ENCODE assay signal across 1 cellular context in the genomic region with DNA sequence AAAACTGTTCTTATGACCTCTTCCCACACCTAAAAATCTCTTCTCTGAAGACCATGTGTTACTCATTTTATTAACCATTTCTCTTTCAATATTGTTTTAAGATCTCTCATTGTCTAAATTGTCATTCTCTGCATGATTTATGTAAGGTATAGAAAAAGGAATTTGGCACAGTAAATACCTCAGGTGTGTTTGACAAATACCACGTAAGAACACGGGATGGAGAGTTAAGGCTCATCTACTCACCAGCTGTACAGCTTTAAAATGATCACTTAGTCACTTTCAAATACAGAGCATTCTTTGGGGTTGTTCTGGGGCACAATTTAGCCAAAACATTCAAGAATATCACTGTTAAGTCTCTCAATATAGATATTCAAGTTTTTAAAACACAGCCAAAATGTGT.
TF ChIP-seq lines count a peak whose summit lies in the region.

No MANE protein-coding gene starts in this region.

TF ChIP-seq in GM23338, 12 proteins besides CTCF, POLR2A, EP300 and RAD21 (continued from another document):
- TF ChIP-seq CREB1 (CRISPR knock-in tag; IDR thresholded peaks at IDR 0.05; ENCODE audit: low read depth), result no peak
- no peak for TF ChIP-seq ZNF331 (CRISPR knock-in tag; IDR thresholded peaks at IDR 0.05; ENCODE audit: low read depth)
- TF ChIP-seq EZH2 (IDR thresholded peaks at IDR 0.05; ENCODE audit: low read depth, unreplicated experiment), result no peak
- TF ChIP-seq ZNF114 (CRISPR knock-in tag; IDR thresholded peaks at IDR 0.05), result no peak
- TF ChIP-seq, protein P1, sequence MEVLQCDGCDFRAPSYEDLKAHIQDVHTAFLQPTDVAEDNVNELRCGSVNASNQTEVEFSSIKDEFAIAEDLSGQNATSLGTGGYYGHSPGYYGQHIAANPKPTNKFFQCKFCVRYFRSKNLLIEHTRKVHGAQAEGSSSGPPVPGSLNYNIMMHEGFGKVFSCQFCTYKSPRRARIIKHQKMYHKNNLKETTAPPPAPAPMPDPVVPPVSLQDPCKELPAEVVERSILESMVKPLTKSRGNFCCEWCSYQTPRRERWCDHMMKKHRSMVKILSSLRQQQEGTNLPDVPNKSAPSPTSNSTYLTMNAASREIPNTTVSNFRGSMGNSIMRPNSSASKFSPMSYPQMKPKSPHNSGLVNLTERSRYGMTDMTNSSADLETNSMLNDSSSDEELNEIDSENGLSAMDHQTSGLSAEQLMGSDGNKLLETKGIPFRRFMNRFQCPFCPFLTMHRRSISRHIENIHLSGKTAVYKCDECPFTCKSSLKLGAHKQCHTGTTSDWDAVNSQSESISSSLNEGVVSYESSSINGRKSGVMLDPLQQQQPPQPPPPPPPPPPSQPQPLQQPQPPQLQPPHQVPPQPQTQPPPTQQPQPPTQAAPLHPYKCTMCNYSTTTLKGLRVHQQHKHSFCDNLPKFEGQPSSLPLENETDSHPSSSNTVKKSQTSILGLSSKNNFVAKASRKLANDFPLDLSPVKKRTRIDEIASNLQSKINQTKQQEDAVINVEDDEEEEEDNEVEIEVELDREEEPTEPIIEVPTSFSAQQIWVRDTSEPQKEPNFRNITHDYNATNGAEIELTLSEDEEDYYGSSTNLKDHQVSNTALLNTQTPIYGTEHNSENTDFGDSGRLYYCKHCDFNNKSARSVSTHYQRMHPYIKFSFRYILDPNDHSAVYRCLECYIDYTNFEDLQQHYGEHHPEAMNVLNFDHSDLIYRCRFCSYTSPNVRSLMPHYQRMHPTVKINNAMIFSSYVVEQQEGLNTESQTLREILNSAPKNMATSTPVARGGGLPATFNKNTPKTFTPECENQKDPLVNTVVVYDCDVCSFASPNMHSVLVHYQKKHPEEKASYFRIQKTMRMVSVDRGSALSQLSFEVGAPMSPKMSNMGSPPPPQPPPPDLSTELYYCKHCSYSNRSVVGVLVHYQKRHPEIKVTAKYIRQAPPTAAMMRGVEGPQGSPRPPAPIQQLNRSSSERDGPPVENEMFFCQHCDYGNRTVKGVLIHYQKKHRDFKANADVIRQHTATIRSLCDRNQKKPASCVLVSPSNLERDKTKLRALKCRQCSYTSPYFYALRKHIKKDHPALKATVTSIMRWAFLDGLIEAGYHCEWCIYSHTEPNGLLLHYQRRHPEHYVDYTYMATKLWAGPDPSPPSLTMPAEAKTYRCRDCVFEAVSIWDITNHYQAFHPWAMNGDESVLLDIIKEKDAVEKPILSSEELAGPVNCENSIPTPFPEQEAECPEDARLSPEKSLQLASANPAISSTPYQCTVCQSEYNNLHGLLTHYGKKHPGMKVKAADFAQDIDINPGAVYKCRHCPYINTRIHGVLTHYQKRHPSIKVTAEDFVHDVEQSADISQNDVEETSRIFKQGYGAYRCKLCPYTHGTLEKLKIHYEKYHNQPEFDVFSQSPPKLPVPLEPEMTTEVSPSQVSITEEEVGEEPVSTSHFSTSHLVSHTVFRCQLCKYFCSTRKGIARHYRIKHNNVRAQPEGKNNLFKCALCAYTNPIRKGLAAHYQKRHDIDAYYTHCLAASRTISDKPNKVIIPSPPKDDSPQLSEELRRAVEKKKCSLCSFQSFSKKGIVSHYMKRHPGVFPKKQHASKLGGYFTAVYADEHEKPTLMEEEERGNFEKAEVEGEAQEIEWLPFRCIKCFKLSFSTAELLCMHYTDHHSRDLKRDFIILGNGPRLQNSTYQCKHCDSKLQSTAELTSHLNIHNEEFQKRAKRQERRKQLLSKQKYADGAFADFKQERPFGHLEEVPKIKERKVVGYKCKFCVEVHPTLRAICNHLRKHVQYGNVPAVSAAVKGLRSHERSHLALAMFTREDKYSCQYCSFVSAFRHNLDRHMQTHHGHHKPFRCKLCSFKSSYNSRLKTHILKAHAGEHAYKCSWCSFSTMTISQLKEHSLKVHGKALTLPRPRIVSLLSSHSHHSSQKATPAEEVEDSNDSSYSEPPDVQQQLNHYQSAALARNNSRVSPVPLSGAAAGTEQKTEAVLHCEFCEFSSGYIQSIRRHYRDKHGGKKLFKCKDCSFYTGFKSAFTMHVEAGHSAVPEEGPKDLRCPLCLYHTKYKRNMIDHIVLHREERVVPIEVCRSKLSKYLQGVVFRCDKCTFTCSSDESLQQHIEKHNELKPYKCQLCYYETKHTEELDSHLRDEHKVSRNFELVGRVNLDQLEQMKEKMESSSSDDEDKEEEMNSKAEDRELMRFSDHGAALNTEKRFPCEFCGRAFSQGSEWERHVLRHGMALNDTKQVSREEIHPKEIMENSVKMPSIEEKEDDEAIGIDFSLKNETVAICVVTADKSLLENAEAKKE (CRISPR knock-in tag; IDR thresholded peaks at IDR 0.05), result no peak
- TF ChIP-seq STAT1 (IDR thresholded peaks at IDR 0.05; ENCODE audit: unreplicated experiment), result no peak
